1 cellular context compared by ENCODE assay signal in genomic region chr1:149811890-149812829, GRCh38.
TF ChIP-seq lines count a peak whose summit lies in the region.

No MANE protein-coding gene starts in this region.

TF ChIP-seq in GM12878, 131 proteins besides CTCF, POLR2A, EP300 and RAD21 (continued from another document):
- peak; percentile 50 for TF ChIP-seq SMAD5 (IDR thresholded peaks at IDR 0.05; ENCODE audit: low read depth)
TF ChIP-seq in GM12878: peak in this region for 18; not testable (repeated sequence) for 113.
